Comparison of ENCODE assay signal across 1 cellular context in genomic region chr2:127355407-127356008, GRCh38.
TF ChIP-seq lines count a peak whose summit lies in the region.

No MANE protein-coding gene starts in this region.

TF ChIP-seq in H1, 55 proteins besides CTCF, POLR2A, EP300 and RAD21:
- peak; percentile 17 for TF ChIP-seq NANOG (IDR thresholded peaks at IDR 0.05; ENCODE audit: insufficient read depth, low read depth, low read length, poor library complexity, severe bottlenecking)
- TF ChIP-seq CHD1 (IDR thresholded peaks at IDR 0.05; ENCODE audit: low read depth, low read length) = no peak
